11 cellular contexts compared by ENCODE assay signal in genomic region chr2:38509322-38509946, GRCh38.
A peak's percentile ranks its signal among the peaks of the same experiment; 100 is the strongest.
DNase-seq lines count a peak whose midpoint lies in the region; ATAC-seq and TF ChIP-seq lines count a peak whose summit lies in the region.
"Had no signal": no experiment of that assay in that cellular context is flagged by ENCODE, and none has a peak within 500 bp of the region (broad histone marks: within the 10 kb centered on the region; RNA-seq: fewer than 3 reads in every experiment).

No MANE protein-coding gene starts in this region.

- CTCF ChIA-PET in HEK293T (lab: Yijun Ruan, JAX): interaction anchor here (0.5 to 3.1 kb wide), 4 partner anchors 15 to 588 kb away, joined by 3 to 28 read pairs (median 12); partner anchors contain the start of gene ATL2

- no peak for TF ChIP-seq CTCF in cardiac fibroblast (IDR thresholded peaks at IDR 0.05; ENCODE audit: low read depth, low read length)

- ATAC-seq in HG03432 (IDR thresholded peaks at IDR 0.05; ENCODE audit: unreplicated experiment) (no peak), GM21360 (IDR thresholded peaks at IDR 0.05; ENCODE audit: unreplicated experiment) (no peak)

- POLR2A ChIA-PET in HEK293T (lab: Yijun Ruan, JAX): no interaction called here

- no peak overlapping the region for H3K4me3 ChIP-seq in cardiac fibroblast (replicated peaks in 1 of 2; ENCODE audit: low read depth in 2 of 2, low read length in 2 of 2)

- DNase-seq in AG20443 (ENCODE audit: low spot score) (peak; percentile 43), NCI-H1694 treated with DMSO at 0.1 percent for 48 hours (lab: John Stamatoyannopoulos, UW) (peak; percentile 10), cardiac fibroblast (ENCODE audit: low read depth in 2 of 2) (peak; percentile 68 to 72), non-pigmented ciliary epithelial cell (ENCODE audit: low read depth) (peak; percentile 28), HEK293T (ENCODE audit: extremely low spot score) (no peak)
- DNase-seq in effector CD4-positive, alpha-beta T cell: no peak
- DNase-seq: effector CD8-positive, alpha-beta T cell; mesendoderm; stimulated activated CD4-positive, alpha-beta T cell treated with anti-CD3 and anti-CD28 coated beads, Interleukin-4, amount 100 ng/mL, for 1 hour had no signal

TF ChIP-seq in HEK293T, 16 proteins besides CTCF, POLR2A, EP300 and RAD21:
- no peak for TF ChIP-seq PKNOX1 (IDR thresholded peaks at IDR 0.05)
- no peak for TF ChIP-seq NFRKB (IDR thresholded peaks at IDR 0.05)
- no peak for TF ChIP-seq ARNT (IDR thresholded peaks at IDR 0.05)
- no peak for TF ChIP-seq L3MBTL2 (conservative IDR thresholded peaks at IDR 0.05)
- no peak for TF ChIP-seq SUZ12 (IDR thresholded peaks at IDR 0.05)
- TF ChIP-seq FOXK2 (IDR thresholded peaks at IDR 0.05): no peak
- no peak for TF ChIP-seq FOXM1 (IDR thresholded peaks at IDR 0.05; ENCODE audit: borderline replicate concordance)
- no peak for TF ChIP-seq FOXA1 (IDR thresholded peaks at IDR 0.05)
- no peak for TF ChIP-seq TARDBP (IDR thresholded peaks at IDR 0.05)
- no peak for TF ChIP-seq HDGF (IDR thresholded peaks at IDR 0.05; ENCODE audit: borderline replicate concordance)
- TF ChIP-seq SP1 (IDR thresholded peaks at IDR 0.05): no peak
- TF ChIP-seq ELF4 (IDR thresholded peaks at IDR 0.05): no peak
- TF ChIP-seq BHLHE40 (IDR thresholded peaks at IDR 0.05; ENCODE audit: borderline replicate concordance): no peak
TF ChIP-seq in HEK293T: peak in this region for 0.

Comparison
In these comparisons a context has a peak if more than half of its experiments do, and no peak if none do; other contexts are left out.
1. DNase-seq: peak in AG20443 (single experiment), NCI-H1694 treated with DMSO at 0.1 percent for 48 hours (single experiment), cardiac fibroblast (2 of 2) and non-pigmented ciliary epithelial cell (single experiment); none in effector CD4-positive, alpha-beta T cell (single experiment) and HEK293T (single experiment).